In genomic region chrX:71764832-71765231, GRCh38 we compare ENCODE assay signal across 17 cellular contexts. TPM values are rescaled to one million over a fixed set of nuclear protein-coding genes. Genes with fewer than 3 reads are reported as not detected.
"Had no signal": no experiment of that assay in that cellular context is flagged by ENCODE, and none has a peak within 500 bp of the region (broad histone marks: within the 10 kb centered on the region; RNA-seq: fewer than 3 reads in every experiment).

No MANE protein-coding gene starts in this region.

RNA-seq across cellular contexts. Expression of gene CXorf49B, which starts 1.7 kb away (rescaled TPM):
- total RNA-seq: activated naive CD4-positive, alpha-beta T cell treated with anti-CD3 and anti-CD28 coated beads for 36 hours; activated naive CD4-positive, alpha-beta T cell treated with anti-CD3 and anti-CD28 coated beads, Interleukin-2, amount 50 U/mL, for 72 hours; activated naive CD8-positive, alpha-beta T cell treated with anti-CD3 and anti-CD28 coated beads for 36 hours; activated naive CD8-positive, alpha-beta T cell treated with anti-CD3 and anti-CD28 coated beads, Interleukin-2, amount 10 ng/mL, durations not matched to agents 7 days and 5 days; activated T-cell treated with anti-CD3 and anti-CD28 coated beads, Interleukin-2, amount 50 U/mL, for 4 hours; activated T-cell treated with anti-CD3 and anti-CD28 coated beads, Interleukin-2, amount 50 U/mL, for 72 hours; activated T-helper 1 cell treated with anti-CD3 and anti-CD28 coated beads, Interleukin-12 subunit alpha, Interleukin-12 subunit beta, Interleukin-2, Interleukin-4 antibody, amounts not matched to agents 30 ng/mL and 10 ng/mL and 1 ng/mL, durations not matched to agents 14 hours and 24 hours and 36 hours; activated T-helper 17 cell treated with anti-CD3 and anti-CD28 coated beads, Interleukin-2, amount 50 U/mL, for 72 hours; activated T-helper 2 cell treated with anti-CD3 and anti-CD28 coated beads, Interferon-gamma antibody, Interleukin-2, Interleukin-4, amounts not matched to agents 10 μg/mL and 5 μg/mL and 100 μg/mL, durations not matched to agents 14 hours and 24 hours and 36 hours; adrenal gland; aorta; ascending aorta; body of pancreas; breast epithelium; bronchial epithelial cell; cardiac muscle cell; cardiac septum had no signal
- polyA plus RNA-seq: adrenal gland, aorta, cardiac muscle cell had no signal

RNA-seq across cellular contexts. Expression of gene CXorf49, which starts 46.7 kb away (rescaled TPM):
- total RNA-seq: activated naive CD4-positive, alpha-beta T cell treated with anti-CD3 and anti-CD28 coated beads for 36 hours; activated naive CD4-positive, alpha-beta T cell treated with anti-CD3 and anti-CD28 coated beads, Interleukin-2, amount 50 U/mL, for 72 hours; activated naive CD8-positive, alpha-beta T cell treated with anti-CD3 and anti-CD28 coated beads for 36 hours; activated naive CD8-positive, alpha-beta T cell treated with anti-CD3 and anti-CD28 coated beads, Interleukin-2, amount 10 ng/mL, durations not matched to agents 7 days and 5 days; activated T-cell treated with anti-CD3 and anti-CD28 coated beads, Interleukin-2, amount 50 U/mL, for 4 hours; activated T-cell treated with anti-CD3 and anti-CD28 coated beads, Interleukin-2, amount 50 U/mL, for 72 hours; activated T-helper 1 cell treated with anti-CD3 and anti-CD28 coated beads, Interleukin-12 subunit alpha, Interleukin-12 subunit beta, Interleukin-2, Interleukin-4 antibody, amounts not matched to agents 30 ng/mL and 10 ng/mL and 1 ng/mL, durations not matched to agents 14 hours and 24 hours and 36 hours; activated T-helper 17 cell treated with anti-CD3 and anti-CD28 coated beads, Interleukin-2, amount 50 U/mL, for 72 hours; activated T-helper 2 cell treated with anti-CD3 and anti-CD28 coated beads, Interferon-gamma antibody, Interleukin-2, Interleukin-4, amounts not matched to agents 10 μg/mL and 5 μg/mL and 100 μg/mL, durations not matched to agents 14 hours and 24 hours and 36 hours; adrenal gland; aorta; ascending aorta; body of pancreas; breast epithelium; bronchial epithelial cell; cardiac muscle cell; cardiac septum had no signal
- polyA plus RNA-seq: adrenal gland, aorta, cardiac muscle cell had no signal
